ENCODE assay signal across 14 cellular contexts in the genomic region with DNA sequence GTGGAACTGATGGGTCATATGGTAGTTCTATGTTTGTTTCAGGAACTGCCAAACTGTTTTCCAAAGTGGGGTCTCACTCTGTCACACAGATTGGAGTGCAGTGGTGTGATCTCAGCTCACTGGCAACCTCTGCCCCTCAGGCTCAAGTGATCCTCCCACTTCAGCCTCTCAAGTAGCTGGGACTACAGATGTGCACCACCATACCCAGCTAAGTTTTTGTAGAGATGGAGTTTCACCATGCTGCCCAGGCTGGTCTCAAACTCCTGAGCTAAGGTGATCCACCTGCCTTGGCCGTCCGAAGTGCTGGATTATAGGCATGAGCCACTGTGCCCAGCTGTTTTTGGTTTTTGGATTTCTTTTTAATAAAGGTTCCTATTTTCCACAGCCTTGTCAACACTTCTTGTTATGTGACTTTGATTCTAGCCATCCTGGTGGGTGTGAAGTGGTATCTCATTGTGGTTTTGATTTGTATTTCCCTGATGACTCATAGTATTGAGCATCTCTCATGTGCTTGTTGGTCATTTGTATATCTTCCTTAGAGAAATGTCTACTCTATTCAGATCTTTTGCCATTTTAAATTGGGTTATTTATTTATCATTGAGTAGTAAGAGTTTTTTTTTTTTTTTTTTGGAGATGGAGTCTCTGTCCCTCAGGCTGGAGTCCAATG. TPM values are rescaled to one million over a fixed set of nuclear protein-coding genes. Genes with fewer than 3 reads are reported as not detected.
DNase-seq lines count a peak whose midpoint lies in the region; ATAC-seq, FAIRE-seq and TF ChIP-seq lines count a peak whose summit lies in the region.
"Had no signal": no experiment of that assay in that cellular context is flagged by ENCODE, and none has a peak within 500 bp of the region (broad histone marks: within the 10 kb centered on the region; RNA-seq: fewer than 3 reads in every experiment).

No MANE protein-coding gene starts in this region.

- intact Hi-C loops in K562 (cut with micrococcal nuclease): no loop called here
- intact Hi-C loops in HepG2 (cut with micrococcal nuclease; ENCODE audit: unreplicated experiment): no loop called here
- intact Hi-C loops in esophagus muscularis mucosa (cut with DNase I): no loop called here

- TF ChIP-seq EP300 in K562 (IDR thresholded peaks at IDR 0.05; ENCODE audit: low read length) (no peak), HepG2 (IDR thresholded peaks at IDR 0.05; ENCODE audit: low read depth in 2 of 2, low read length in 2 of 2) (no peak), HepG2 (CRISPR knock-in tag; IDR thresholded peaks at IDR 0.05; ENCODE audit: borderline replicate concordance) (no peak), esophagus muscularis mucosa (IDR thresholded peaks at IDR 0.05) (no peak)

- peak overlapping the region; percentile 12 to 84 (median 66) for H3K27ac Mint-ChIP-seq in CD8-positive, alpha-beta memory T cell

- no peaks in the 10 kb centered on the region for H3K9me3 Mint-ChIP-seq in CD8-positive, alpha-beta memory T cell

- FAIRE-seq in K562 (lab: Jason Lieb, UNC) (no peak), HepG2 (lab: Jason Lieb, UNC) (no peak)
- FAIRE-seq: small intestine had no signal

- H2BK15ac ChIP-seq in mesendoderm (replicated peaks; ENCODE audit: low read depth): no peak overlapping the region

- no peak for TF ChIP-seq POLR2A in K562 (conservative IDR thresholded peaks at IDR 0.05)
- TF ChIP-seq POLR2A in HepG2 (IDR thresholded peaks at IDR 0.05; ENCODE audit: insufficient read depth in 1 of 2, low read depth in 2 of 2, low read length in 2 of 2): no peak
- no peak for TF ChIP-seq POLR2A in esophagus muscularis mucosa (IDR thresholded peaks at IDR 0.05; ENCODE audit: low read depth)

- H2AFZ ChIP-seq in K562 (ENCODE audit: low read depth, low read length) (no peak overlapping the region), HepG2 (ENCODE audit: low read length) (no peak overlapping the region)

- H3K9ac ChIP-seq in K562 (ENCODE audit: insufficient read depth in 1 of 2, low read depth in 2 of 2, low read length in 2 of 2): no peak overlapping the region
- no peak overlapping the region for H3K9ac ChIP-seq in HepG2 (ENCODE audit: insufficient read depth, low read depth, low read length)
- H3K9ac ChIP-seq in mesendoderm (ENCODE audit: low read length): no peak overlapping the region

- no peaks in the 10 kb centered on the region for H3K9me3 ChIP-seq in CD8-positive, alpha-beta memory T cell (ENCODE audit: low read length)
- no peaks in the 10 kb centered on the region for H3K9me3 ChIP-seq in K562 (replicated peaks; ENCODE audit: control insufficient read depth, insufficient read depth, low read depth, low read length)
- H3K9me3 ChIP-seq in HepG2 (ENCODE audit: low read length): no peaks in the 10 kb centered on the region
- no peaks in the 10 kb centered on the region for H3K9me3 ChIP-seq in esophagus muscularis mucosa
- H3K9me3 ChIP-seq: adrenal gland had no signal

- no peak overlapping the region for H3K4me3 ChIP-seq in CD8-positive, alpha-beta memory T cell (ENCODE audit: low read length)
- H3K4me3 ChIP-seq in K562: no peak overlapping the region
- H3K4me3 ChIP-seq in HepG2 (replicated peaks in 1 of 3; ENCODE audit: insufficient read depth in 1 of 3, low read depth in 2 of 3, low read length in 3 of 3): no peak overlapping the region
- H3K4me3 ChIP-seq in mesendoderm (ENCODE audit: low read length): no peak overlapping the region
- H3K4me3 ChIP-seq in esophagus muscularis mucosa: no peak overlapping the region
- H3K4me3 ChIP-seq: adrenal gland had no signal

- no peak overlapping the region for H3K4ac ChIP-seq in mesendoderm (ENCODE audit: low read depth, low read length)

- no peaks in the 10 kb centered on the region for H3K79me1 ChIP-seq in mesendoderm (ENCODE audit: low read length)

- H3K79me2 ChIP-seq in K562 (ENCODE audit: control insufficient read depth, insufficient read depth, low read length): no peaks in the 10 kb centered on the region
- H3K79me2 ChIP-seq in HepG2 (ENCODE audit: insufficient read depth, low read length): no peaks in the 10 kb centered on the region
- H3K79me2 ChIP-seq in mesendoderm (ENCODE audit: control insufficient read depth, insufficient read depth, low read length): no peaks in the 10 kb centered on the region

- H2BK5ac ChIP-seq in mesendoderm (ENCODE audit: low read length): no peak overlapping the region

- no peak for TF ChIP-seq CTCF in K562 (IDR thresholded peaks at IDR 0.05 in 2 of 3, conservative IDR thresholded peaks at IDR 0.05 in 1 of 3; ENCODE audit: insufficient read depth in 2 of 3, low read depth in 1 of 3, low read length in 3 of 3)
- TF ChIP-seq CTCF in HepG2 (CRISPR knock-in tag; IDR thresholded peaks at IDR 0.05): no peak
- no peak for TF ChIP-seq CTCF in esophagus muscularis mucosa (IDR thresholded peaks at IDR 0.05)

- no peak overlapping the region for H3K56ac ChIP-seq in mesendoderm (ENCODE audit: low read length)

- TF ChIP-seq RAD21 in K562 (CRISPR knock-in tag; conservative IDR thresholded peaks at IDR 0.05 in 1 of 2, IDR thresholded peaks at IDR 0.05 in 1 of 2): no peak
- no peak for TF ChIP-seq RAD21 in HepG2 (CRISPR knock-in tag; IDR thresholded peaks at IDR 0.05)

- H3K18ac ChIP-seq in mesendoderm (ENCODE audit: low read length): no peak overlapping the region

- H3K27ac ChIP-seq in CD8-positive, alpha-beta memory T cell (ENCODE audit: low read depth, low read length): no peak overlapping the region
- H3K27ac ChIP-seq in K562 (ENCODE audit: extremely low read depth, low read depth, low read length): no peak overlapping the region
- no peak overlapping the region for H3K27ac ChIP-seq in HepG2 (ENCODE audit: extremely low read length, insufficient read depth, low read length)
- no peak overlapping the region for H3K27ac ChIP-seq in mesendoderm (ENCODE audit: low read depth, low read length)
- H3K27ac ChIP-seq in esophagus muscularis mucosa (replicated peaks in 1 of 4): no peak overlapping the region
- H3K27ac ChIP-seq: adrenal gland had no signal

- peaks cover 6% of the 10 kb centered on the region for H3K4me1 ChIP-seq in CD8-positive, alpha-beta memory T cell (ENCODE audit: insufficient read depth, low read length)
- H3K4me1 ChIP-seq in K562 (replicated peaks in 1 of 2; ENCODE audit: control insufficient read depth in 2 of 2, insufficient read depth in 2 of 2, low read length in 2 of 2) (no peaks in the 10 kb centered on the region), HepG2 (ENCODE audit: insufficient read depth, low read length) (peaks cover 22% of the 10 kb centered on the region), mesendoderm (ENCODE audit: control insufficient read depth, low read depth, low read length) (no peaks in the 10 kb centered on the region), esophagus muscularis mucosa (no peaks in the 10 kb centered on the region)
- H3K4me1 ChIP-seq: adrenal gland had no signal

- POLR2A ChIA-PET in CD8-positive, alpha-beta memory T cell (lab: Charles Lee): interaction anchor here (0.9 kb wide), 1 partner anchor 47 kb away, joined by 3 read pairs; no protein-coding TSS in a partner anchor
- POLR2A ChIA-PET in K562 (lab: Yijun Ruan, JAX): interaction anchor here (0.9 to 1.5 kb wide), 3 partner anchors 8 to 15 kb away, joined by 3 to 4 read pairs (median 3); no protein-coding TSS in a partner anchor
- POLR2A ChIA-PET in HepG2 (lab: Yijun Ruan, JAX): no interaction called here

- no peaks in the 10 kb centered on the region for H3K9me1 ChIP-seq in K562 (ENCODE audit: control insufficient read depth, insufficient read depth, low read length)

- no peak overlapping the region for H4K8ac ChIP-seq in mesendoderm (ENCODE audit: low read depth, low read length)

- no peak overlapping the region for H2BK120ac ChIP-seq in mesendoderm (ENCODE audit: low read depth, low read length)

- H3K36me3 ChIP-seq in CD8-positive, alpha-beta memory T cell (ENCODE audit: insufficient read depth, low read length): peaks cover 43% of the 10 kb centered on the region
- H3K36me3 ChIP-seq in K562 (ENCODE audit: control insufficient read depth, insufficient read depth, low read length) (peaks cover 77% of the 10 kb centered on the region), HepG2 (replicated peaks in 1 of 2; ENCODE audit: control insufficient read depth in 1 of 2, insufficient read depth in 2 of 2, low read length in 2 of 2) (peaks cover 17 to 75% of the 10 kb centered on the region in 2 experiments), mesendoderm (ENCODE audit: control insufficient read depth, insufficient read depth, low read length) (peaks cover 4% of the 10 kb centered on the region), esophagus muscularis mucosa (peaks cover 27 to 98% (median 81%) of the 10 kb centered on the region in 4 donors)

- H3K4me3 Mint-ChIP-seq in CD8-positive, alpha-beta memory T cell: peak overlapping the region in 3 of 7 donors; percentile 7 to 66 (median 66)

- ATAC-seq in K562 (no peak), HepG2 (no peak)

- DNase-seq in CD8-positive, alpha-beta memory T cell: peak in 1 of 5 donors; percentile 44
- peak; percentile 81 for DNase-seq in LHCN-M2 (ENCODE audit: low read depth)
- DNase-seq in K562 (ENCODE audit: extremely low read depth in 1 of 4, low spot score in 3 of 4): no peak
- no peak for DNase-seq in HepG2 (ENCODE audit: low spot score)
- DNase-seq in mesendoderm: no peak
- no peak for DNase-seq in NCI-H774 (lab: John Stamatoyannopoulos, UW)
- no peak for DNase-seq in esophagus muscularis mucosa (ENCODE audit: extremely low spot score)
- DNase-seq: activated CD4-positive, CD25-positive, alpha-beta regulatory T cell; adrenal gland; DMS153; islet precursor cell; NCI-H446 treated with DMSO at 0.1 percent for 48 hours; SIG-M5; small intestine had no signal

- H3K27me3 Mint-ChIP-seq in CD8-positive, alpha-beta memory T cell: peaks cover 0 to 3% of the 10 kb centered on the region in 2 donors

- H3K27me3 ChIP-seq in CD8-positive, alpha-beta memory T cell (ENCODE audit: insufficient read depth, low read length, poor library complexity, severe bottlenecking): no peaks in the 10 kb centered on the region
- H3K27me3 ChIP-seq in K562 (ENCODE audit: control insufficient read depth in 2 of 2, insufficient read depth in 2 of 2, low read length in 2 of 2): no peaks in the 10 kb centered on the region
- H3K27me3 ChIP-seq in HepG2 (ENCODE audit: control insufficient read depth in 1 of 2, insufficient read depth in 2 of 2, low read length in 2 of 2): no peaks in the 10 kb centered on the region
- no peaks in the 10 kb centered on the region for H3K27me3 ChIP-seq in mesendoderm (ENCODE audit: insufficient read depth, low read length, poor library complexity)
- no peaks in the 10 kb centered on the region for H3K27me3 ChIP-seq in esophagus muscularis mucosa
- H3K27me3 ChIP-seq: adrenal gland had no signal

- peaks cover 20 to 84% (median 23%) of the 10 kb centered on the region in 3 donors for H3K36me3 Mint-ChIP-seq in CD8-positive, alpha-beta memory T cell

- CTCF ChIA-PET in CD8-positive, alpha-beta memory T cell (lab: Charles Lee): interaction anchor here (0.6 to 1.5 kb wide), 2 partner anchors 19 to 22 kb away, joined by 3 to 5 read pairs; a partner anchor contains a TSS
- CTCF ChIA-PET in K562 (lab: Yijun Ruan, JAX; ENCODE audit: low intra/inter-chr PET ratio) (no interaction called here), HepG2 (lab: Yijun Ruan, JAX; ENCODE audit: low intra/inter-chr PET ratio, low total read pairs) (no interaction called here)

- 89% methylated on average over 2 of the region's 2 CpGs for whole genome bisulfite sequencing in K562 (ENCODE audit: insufficient coverage, low coverage, missing lambda C conversion rate)
- 100% methylated on average over 2 of the region's 2 CpGs for WGBS in HepG2 (ENCODE audit: low lambda C conversion rate)
- no CpG with 5 or more reads among the region's 2 CpGs for WGBS in mesendoderm (ENCODE audit: extremely low coverage, insufficient coverage, low lambda C conversion rate)
- 95% methylated on average over 2 of the region's 2 CpGs for WGBS in esophagus muscularis mucosa

- no peak overlapping the region for H3K4me2 ChIP-seq in K562 (ENCODE audit: insufficient read depth, low read length)
- H3K4me2 ChIP-seq in HepG2 (ENCODE audit: low read depth, low read length): no peak overlapping the region
- H3K4me2 ChIP-seq in mesendoderm (ENCODE audit: low read length): no peak overlapping the region

- H3K4me1 Mint-ChIP-seq in CD8-positive, alpha-beta memory T cell: peaks cover 26 to 42% (median 39%) of the 10 kb centered on the region in 3 donors

- no peak overlapping the region for H2AK5ac ChIP-seq in mesendoderm (ENCODE audit: low read length)

- BruUV-seq in K562 (replicated peaks; lab: Mats Ljungman, UMichigan) (no TSS peak), HepG2 (replicated peaks; lab: Mats Ljungman, UMichigan) (no TSS peak)

- H3K23ac ChIP-seq in mesendoderm (ENCODE audit: low read length): no peak overlapping the region

- H4K20me1 ChIP-seq in K562 (replicated peaks; ENCODE audit: control insufficient read depth, insufficient read depth, low read length): no peaks in the 10 kb centered on the region
- no peaks in the 10 kb centered on the region for H4K20me1 ChIP-seq in HepG2 (ENCODE audit: insufficient read depth, low read length)

- no peak overlapping the region for H4K5ac ChIP-seq in mesendoderm (ENCODE audit: low read length)

- in situ Hi-C loops in K562 (cut with MboI): no loop called here
- in situ Hi-C loops in HepG2 (cut with HindIII; ENCODE audit: extremely low pct_ligation_motif_present, low pct_unique_long_range_greater_than_20kb): no loop called here

RNA-seq across cellular contexts. Expression of a gene that starts 22.8 kb away (rescaled TPM):
- total RNA-seq in CD8-positive, alpha-beta memory T cell: 10 to 100 TPM; 33.9 to 34.3 TPM
- 40.9 TPM for polyA plus RNA-seq in CD8-positive, alpha-beta memory T cell
- 63.1 and 71.8 TPM in 2 replicates for total RNA-seq in LHCN-M2 (2014; rRNA removed)
- 19.9 TPM for polyA plus RNA-seq in LHCN-M2 (2012)
- total RNA-seq in K562 (2011; cell fraction: chromatin; rRNA removed; ENCODE audit: low replicate concordance): 287 and 292 TPM in 2 replicates
- total RNA-seq in K562 (2011; cell fraction: nucleolus; rRNA removed): 238 and 263 TPM in 2 replicates
- 259 and 261 TPM in 2 replicates for total RNA-seq in K562 (2011; cell fraction: nucleoplasm; rRNA removed)
- total RNA-seq in K562 (2014; rRNA removed): 27.6 and 37.1 TPM in 2 replicates
- total RNA-seq in K562 (2014; rRNA removed; fragmentation: Illumina TruSeq; extraction: Trizol): 29.3 and 29.5 TPM in 2 replicates
- 23.9 TPM in 2 replicates for total RNA-seq in K562 (2015; rRNA removed; fragmentation: Illumina TruSeq; extraction: Trizol)
- 42.5 and 45.9 TPM in 2 replicates for total RNA-seq in K562 (2021)
- polyA plus RNA-seq in K562 (2011; rRNA removed): 41.1 and 46.5 TPM in 2 replicates
- 51.7 and 58.3 TPM in 2 replicates for polyA plus RNA-seq in K562 (2011; cell fraction: cytosol; rRNA removed)
- 128 and 144 TPM in 2 replicates for polyA plus RNA-seq in K562 (2011; cell fraction: nucleus; rRNA removed)
- 25.2 and 35.2 TPM in 2 replicates for polyA plus RNA-seq in K562 (2012)
- polyA plus RNA-seq in K562 (2014; fragmentation: Illumina TruSeq; extraction: Trizol): 31.6 and 32.0 TPM in 2 replicates
- 10 to 100 TPM; 17.1 to 19.1 TPM for polyA plus RNA-seq in K562 (2014; fragmentation: Nextera tagmentation; extraction: Ambion mirVana)
- polyA plus RNA-seq in K562 (2014; rRNA removed): 23.4 and 26.6 TPM in 2 replicates
- polyA minus RNA-seq in K562 (2011; rRNA and poly(A)+ RNA removed): 90.7 and 106 TPM in 2 replicates
- 49.1 and 49.2 TPM in 2 replicates for polyA minus RNA-seq in K562 (2011; cell fraction: cytosol; rRNA and poly(A)+ RNA removed)
- polyA minus RNA-seq in K562 (2011; cell fraction: nucleus; rRNA and poly(A)+ RNA removed): 67.6 and 93.7 TPM in 2 replicates
- 28.6 and 46.5 TPM in 2 replicates for total RNA-seq in HepG2 (2016; rRNA removed; fragmentation: Illumina TruSeq; extraction: Trizol)
- total RNA-seq in HepG2 (2016; cell fraction: cytosol; rRNA removed; fragmentation: Illumina TruSeq; extraction: Trizol; ENCODE audit: low read depth): 8.3 and 10.0 TPM in 2 replicates
- 22.8 and 44.6 TPM in 2 replicates for total RNA-seq in HepG2 (2016; cell fraction: insoluble cytoplasmic fraction; rRNA removed; fragmentation: Illumina TruSeq; extraction: Trizol)
- 11.8 and 17.8 TPM in 2 replicates for total RNA-seq in HepG2 (2016; cell fraction: membrane; rRNA removed; fragmentation: Illumina TruSeq; extraction: Trizol)
- total RNA-seq in HepG2 (2016; cell fraction: nucleus; rRNA removed; fragmentation: Illumina TruSeq; extraction: Trizol): 80.8 and 107 TPM in 2 replicates
- 114 and 121 TPM in 2 replicates for polyA plus RNA-seq in HepG2 (2011; rRNA removed)
- polyA plus RNA-seq in HepG2 (2011; cell fraction: cytosol; rRNA removed): 149 and 162 TPM in 2 replicates
- polyA plus RNA-seq in HepG2 (2011; cell fraction: nucleus; rRNA removed): 224 and 235 TPM in 2 replicates
- 89.5 and 105 TPM in 2 replicates for polyA plus RNA-seq in HepG2 (2012)
- polyA plus RNA-seq in HepG2 (2016; cell fraction: cytosol; fragmentation: Illumina TruSeq; extraction: Trizol; ENCODE audit: low read depth): 2.8 and 3.1 TPM in 2 replicates
- 16.2 and 18.5 TPM in 2 replicates for polyA plus RNA-seq in HepG2 (2016; cell fraction: insoluble cytoplasmic fraction; fragmentation: Illumina TruSeq; extraction: Trizol; ENCODE audit: low read depth)
- polyA plus RNA-seq in HepG2 (2016; cell fraction: membrane; fragmentation: Illumina TruSeq; extraction: Trizol; ENCODE audit: low read depth): 4.5 and 6.4 TPM in 2 replicates
- 80.1 and 82.3 TPM in 2 replicates for polyA plus RNA-seq in HepG2 (2016; cell fraction: nucleus; fragmentation: Illumina TruSeq; extraction: Trizol; ENCODE audit: insufficient read depth, low read depth)
- polyA minus RNA-seq in HepG2 (2011; rRNA and poly(A)+ RNA removed; ENCODE audit: low replicate concordance): 256 and 622 TPM in 2 replicates
- 144 and 165 TPM in 2 replicates for polyA minus RNA-seq in HepG2 (2011; cell fraction: cytosol; rRNA and poly(A)+ RNA removed)
- polyA minus RNA-seq in HepG2 (2011; cell fraction: nucleus; rRNA and poly(A)+ RNA removed): 343 and 354 TPM in 2 replicates
- polyA plus RNA-seq in mesendoderm (2013, experiment 1 of 2): 30.5 TPM
- polyA plus RNA-seq in mesendoderm (2013, experiment 2 of 2): 29.1 TPM
- total RNA-seq in esophagus muscularis mucosa: 10 to 100 TPM; 39.9 to 63.7 (median 45.6) TPM
